Comparison of ENCODE assay signal across 23 cellular contexts in genomic region chr7:82263880-82264751, GRCh38.
A peak's percentile ranks its signal among the peaks of the same experiment; 100 is the strongest.
DNase-seq lines count a peak whose midpoint lies in the region; ATAC-seq and TF ChIP-seq lines count a peak whose summit lies in the region.
"Had no signal": no experiment of that assay in that cellular context is flagged by ENCODE, and none has a peak within 500 bp of the region (broad histone marks: within the 10 kb centered on the region; RNA-seq: fewer than 3 reads in every experiment).

No MANE protein-coding gene starts in this region.

- ATAC-seq in HG02973 (IDR thresholded peaks at IDR 0.05; ENCODE audit: unreplicated experiment) (no peak), HG02798 (IDR thresholded peaks at IDR 0.05; ENCODE audit: poor library complexity, unreplicated experiment) (no peak), GM21367 (IDR thresholded peaks at IDR 0.05; ENCODE audit: unreplicated experiment) (no peak)
- ATAC-seq: naive thymus-derived CD4-positive, alpha-beta T cell; upper lobe of right lung had no signal

- no peaks in the 10 kb centered on the region for H3K4me1 ChIP-seq in endodermal cell (ENCODE audit: control insufficient read depth, insufficient read depth, low read length)
- H3K4me1 ChIP-seq: upper lobe of right lung had no signal

- peak overlapping the region; percentile 77 for H3K27ac ChIP-seq in endodermal cell (ENCODE audit: low read depth, low read length)
- H3K27ac ChIP-seq: ovary, RWPE1, upper lobe of right lung had no signal

- H3K27ac Mint-ChIP-seq in endodermal cell = no peak overlapping the region
- H3K27ac Mint-ChIP-seq: activated naive CD4-positive, alpha-beta T cell treated with anti-CD3 and anti-CD28 coated beads for 36 hours; CD4-positive, alpha-beta T cell; memory B cell; naive thymus-derived CD4-positive, alpha-beta T cell; stimulated activated naive CD8-positive, alpha-beta T cell treated with anti-CD3 and anti-CD28 coated beads, Interleukin-15, Interleukin-2, amounts not matched to agents 100 ng/mL and 50 ng/mL, for 24 hours had no signal

- H3K27me3 Mint-ChIP-seq in endodermal cell (ENCODE audit: insufficient read depth) = no peaks in the 10 kb centered on the region
- H3K27me3 Mint-ChIP-seq: CD4-positive, alpha-beta T cell; memory B cell; naive thymus-derived CD4-positive, alpha-beta T cell; stimulated activated naive CD8-positive, alpha-beta T cell treated with anti-CD3 and anti-CD28 coated beads, Interleukin-15, Interleukin-2, amounts not matched to agents 100 ng/mL and 50 ng/mL, for 24 hours had no signal

- H3K4me3 Mint-ChIP-seq in endodermal cell = no peak overlapping the region
- H3K4me3 Mint-ChIP-seq: activated naive CD4-positive, alpha-beta T cell treated with anti-CD3 and anti-CD28 coated beads for 36 hours; CD4-positive, alpha-beta T cell; memory B cell; naive thymus-derived CD4-positive, alpha-beta T cell; stimulated activated naive CD8-positive, alpha-beta T cell treated with anti-CD3 and anti-CD28 coated beads, Interleukin-15, Interleukin-2, amounts not matched to agents 100 ng/mL and 50 ng/mL, for 24 hours had no signal

- no peak overlapping the region for H3K4me3 ChIP-seq in endodermal cell (ENCODE audit: low read length)
- H3K4me3 ChIP-seq: ovary, upper lobe of right lung had no signal

- no CpG with 5 or more reads among the region's 2 CpGs for WGBS in endodermal cell (ENCODE audit: insufficient coverage in 1 of 2, insufficient read length in 1 of 2), 2 experiments

- H3K27me3 ChIP-seq in endodermal cell (ENCODE audit: control insufficient read depth, insufficient read depth, low read length, poor library complexity, severe bottlenecking) = no peaks in the 10 kb centered on the region
- H3K27me3 ChIP-seq: ovary, upper lobe of right lung had no signal

- no peak overlapping the region for H3K9ac ChIP-seq in endodermal cell (ENCODE audit: extremely low read depth, low read length, poor library complexity, severe bottlenecking)

- H3K36me3 Mint-ChIP-seq in endodermal cell (ENCODE audit: low read depth) = peaks cover 7% of the 10 kb centered on the region
- H3K36me3 Mint-ChIP-seq: memory B cell; naive thymus-derived CD4-positive, alpha-beta T cell had no signal

- no peak for TF ChIP-seq CTCF in endodermal cell (conservative IDR thresholded peaks at IDR 0.05)

- no peaks in the 10 kb centered on the region for H3K9me3 ChIP-seq in endodermal cell (ENCODE audit: control insufficient read depth, low read length)
- H3K9me3 ChIP-seq: ovary, upper lobe of right lung had no signal

- peak; percentile 19 for DNase-seq in COLO829 (ENCODE audit: low spot score)
- DNase-seq in NCI-H1105 treated with DMSO at 0.1 percent for 48 hours (lab: John Stamatoyannopoulos, UW) = peak; percentile 97
- peak; percentile 42 to 48 for DNase-seq in NCI-H526 (lab: John Stamatoyannopoulos, UW)
- no peak for DNase-seq in endodermal cell
- DNase-seq in activated effector memory CD4-positive, alpha-beta T cell treated with Interleukin-2 at 50 U/mL for 16 hours = no peak
- DNase-seq: activated naive CD4-positive, alpha-beta T cell treated with anti-CD3 and anti-CD28 coated beads for 36 hours; activated T-cell treated with anti-CD3 and anti-CD28 coated beads for 4 hours; anterior cingulate cortex; CD4-positive, alpha-beta T cell; effector memory CD4-positive, alpha-beta T cell; EL; hypothalamus; Karpas-422; naive thymus-derived CD4-positive, alpha-beta T cell; NCI-H2029; ovary; upper lobe of right lung had no signal

- H3K9me3 Mint-ChIP-seq in endodermal cell = no peaks in the 10 kb centered on the region
- H3K9me3 Mint-ChIP-seq: stimulated activated naive CD8-positive, alpha-beta T cell treated with anti-CD3 and anti-CD28 coated beads, Interleukin-15, Interleukin-2, amounts not matched to agents 100 ng/mL and 50 ng/mL, for 24 hours had no signal

- H3K4me1 Mint-ChIP-seq in endodermal cell = peaks cover 9% of the 10 kb centered on the region
- H3K4me1 Mint-ChIP-seq: memory B cell; naive thymus-derived CD4-positive, alpha-beta T cell had no signal

- no peaks in the 10 kb centered on the region for H3K36me3 ChIP-seq in endodermal cell (ENCODE audit: control insufficient read depth, insufficient read depth, low read length)
- H3K36me3 ChIP-seq: ovary, upper lobe of right lung had no signal

Comparison
In these comparisons a context has a peak if more than half of its experiments do, and no peak if none do; other contexts are left out.
1. DNase-seq: peak in COLO829 (single experiment), NCI-H1105 treated with DMSO at 0.1 percent for 48 hours (single experiment) and NCI-H526 (2 of 2); none in endodermal cell (single experiment) and activated effector memory CD4-positive, alpha-beta T cell treated with Interleukin-2 at 50 U/mL for 16 hours (single experiment).